In genomic region chr1:110393691-110394564, GRCh38 we compare ENCODE assay signal across 11 cellular contexts. TPM values are rescaled to one million over a fixed set of nuclear protein-coding genes. Genes with fewer than 3 reads are reported as not detected.
DNase-seq lines count a peak whose midpoint lies in the region; TF ChIP-seq lines count a peak whose summit lies in the region.
"Had no signal": no experiment of that assay in that cellular context is flagged by ENCODE, and none has a peak within 500 bp of the region (broad histone marks: within the 10 kb centered on the region; RNA-seq: fewer than 3 reads in every experiment).

No MANE protein-coding gene starts in this region.

- H3K4me3 Mint-ChIP-seq in CD14-positive monocyte: no peak overlapping the region

- no peak for TF ChIP-seq CTCF in brain microvascular endothelial cell (IDR thresholded peaks at IDR 0.05; ENCODE audit: low read depth, low read length, missing control alignments)
- no peak for TF ChIP-seq CTCF in CD14-positive monocyte (IDR thresholded peaks at IDR 0.05)
- no peak for TF ChIP-seq CTCF in GM20000 (IDR thresholded peaks at IDR 0.05; ENCODE audit: extremely low read depth, missing control alignments)

- peak; percentile 74 for DNase-seq in HT-29 (ENCODE audit: low spot score)
- peak; percentile 79 for DNase-seq in brain microvascular endothelial cell
- peak; percentile 40 for DNase-seq in left kidney (ENCODE audit: low read depth, low spot score)
- DNase-seq in CD14-positive monocyte (ENCODE audit: low spot score): no peak
- DNase-seq in NCI-H2107 treated with DMSO at 0.1 percent for 48 hours (lab: John Stamatoyannopoulos, UW; ENCODE audit: unreplicated experiment): no peak
- no peak for DNase-seq in NOMO-1 treated with dmso at 0.1 percent for 144 hours (lab: John Stamatoyannopoulos, UW; ENCODE audit: unreplicated experiment)
- DNase-seq in GM20000 (ENCODE audit: low spot score): no peak
- DNase-seq: NCI-H1105; stimulated activated naive CD8-positive, alpha-beta T cell treated with anti-CD3 and anti-CD28 coated beads, Interleukin-15, Interleukin-2, amounts not matched to agents 100 U/mL and 50 U/mL, for 24 hours had no signal

- intact Hi-C loops in CD14-positive monocyte (cut with micrococcal nuclease): no loop called here

- H3K9me3 Mint-ChIP-seq in CD14-positive monocyte: peaks cover 0 to 6% (median 4%) of the 10 kb centered on the region in 7 donors

- H3K27ac ChIP-seq in ACC112 (ENCODE audit: low read depth, low read length) (peak overlapping the region; percentile 91), brain microvascular endothelial cell (peak overlapping the region; percentile 62)
- H3K27ac ChIP-seq: BLaER1 had no signal

- no peaks in the 10 kb centered on the region for H3K27me3 ChIP-seq in ACC112 (ENCODE audit: insufficient read depth, low read length)
- H3K27me3 ChIP-seq in brain microvascular endothelial cell (replicated peaks): no peaks in the 10 kb centered on the region
- H3K27me3 ChIP-seq: BLaER1 had no signal

- in situ Hi-C loops in brain microvascular endothelial cell (cut with HindIII; ENCODE audit: low pct_ligation_motif_present, low sequenced_read_pairs): no loop called here

- H3K4me3 ChIP-seq in ACC112 (ENCODE audit: low read depth, low read length) (peak overlapping the region; percentile 41), brain microvascular endothelial cell (ENCODE audit: low read depth, low read length) (no peak overlapping the region)
- H3K4me3 ChIP-seq: BLaER1 had no signal

- H3K79me2 ChIP-seq in ACC112 (ENCODE audit: control insufficient read depth, insufficient read depth, low read length, unreplicated experiment): peaks cover 10% of the 10 kb centered on the region

- H3K4me1 Mint-ChIP-seq in CD14-positive monocyte: no peaks in the 10 kb centered on the region

- H3K36me3 Mint-ChIP-seq in CD14-positive monocyte: peaks cover 36 to 66% of the 10 kb centered on the region in 2 donors

- peaks cover 47% of the 10 kb centered on the region for H3K4me1 ChIP-seq in ACC112 (ENCODE audit: control insufficient read depth, insufficient read depth, low read length, unreplicated experiment)

- no peaks in the 10 kb centered on the region for H3K27me3 Mint-ChIP-seq in CD14-positive monocyte (ENCODE audit: low read depth in 3 of 3)

- peak overlapping the region in 1 of 7 donors; percentile 27 for H3K27ac Mint-ChIP-seq in CD14-positive monocyte

- peak overlapping the region; percentile 40 for H2AFZ ChIP-seq in ACC112 (ENCODE audit: low read length, unreplicated experiment)

- H3K36me3 ChIP-seq in ACC112 (ENCODE audit: insufficient read depth, low read length) (peaks cover 3% of the 10 kb centered on the region; the same call in 1 of the 2 replicates), brain microvascular endothelial cell (replicated peaks) (peaks cover 2% of the 10 kb centered on the region)

RNA-seq across cellular contexts. Expression of gene SLC16A4, which starts 3.1 kb away (rescaled TPM):
- total RNA-seq in HT-29 (2014; rRNA removed; shearing (Covaris generic)): 4.8 and 5.6 TPM in 2 replicates
- under 1 TPM; 0.25 to 0.26 TPM for polyA plus RNA-seq in CD14-positive monocyte

RNA-seq across cellular contexts. Expression of gene LAMTOR5, which starts 13.6 kb away (rescaled TPM):
- total RNA-seq in HT-29 (2014; rRNA removed; shearing (Covaris generic)): 106 and 140 TPM in 2 replicates
- polyA plus RNA-seq in CD14-positive monocyte: 100 to 1,000 TPM; 368 to 420 TPM

RNA-seq across cellular contexts. Expression of gene RBM15, which starts 54.8 kb away (rescaled TPM):
- total RNA-seq in HT-29 (2014; rRNA removed; shearing (Covaris generic)): 60.8 and 67.9 TPM in 2 replicates
- 1 to 10 TPM; 6.7 to 7.5 TPM for polyA plus RNA-seq in CD14-positive monocyte

RNA-seq across cellular contexts. Expression of gene PROK1, which starts 57.0 kb away (rescaled TPM):
- not detected in 2 replicates for total RNA-seq in HT-29 (2014; rRNA removed; shearing (Covaris generic))
- not detected for polyA plus RNA-seq in CD14-positive monocyte

Comparison
In these comparisons a context has a peak if more than half of its experiments do, and no peak if none do; other contexts are left out.
1. DNase-seq: peak in HT-29 (single experiment), brain microvascular endothelial cell (single experiment) and left kidney (single experiment); none in CD14-positive monocyte (single experiment), NCI-H2107 treated with DMSO at 0.1 percent for 48 hours (single experiment), NOMO-1 treated with dmso at 0.1 percent for 144 hours (single experiment) and GM20000 (single experiment).